Comparison of ENCODE assay signal across 1 cellular context in genomic region chr11:95067828-95068244, GRCh38.
TF ChIP-seq lines count a peak whose summit lies in the region.

No MANE protein-coding gene starts in this region.

TF ChIP-seq in GM23338, 12 proteins besides CTCF, POLR2A, EP300 and RAD21 (continued from another document):
- no peak for TF ChIP-seq ZNF462 (CRISPR knock-in tag; IDR thresholded peaks at IDR 0.05)
- no peak for TF ChIP-seq POLR2AphosphoS5 (IDR thresholded peaks at IDR 0.05; ENCODE audit: low read depth)
- no peak for TF ChIP-seq ZNF331 (CRISPR knock-in tag; IDR thresholded peaks at IDR 0.05; ENCODE audit: low read depth)
- TF ChIP-seq CREB1 (CRISPR knock-in tag; IDR thresholded peaks at IDR 0.05; ENCODE audit: low read depth): no peak
- no peak for TF ChIP-seq ETS1 (IDR thresholded peaks at IDR 0.05)
TF ChIP-seq in GM23338: peak in this region for 0.
